ENCODE assay signal across 1 cellular context in genomic region chr11:45918331-45918941, GRCh38.
TF ChIP-seq lines count a peak whose summit lies in the region.

No MANE protein-coding gene starts in this region.

TF ChIP-seq in A549, 52 proteins besides CTCF, POLR2A, EP300 and RAD21 (continued from another document):
- no peak for TF ChIP-seq HMGXB4 (CRISPR knock-in tag; IDR thresholded peaks at IDR 0.05; ENCODE audit: borderline replicate concordance)
- no peak for TF ChIP-seq BHLHE40 (IDR thresholded peaks at IDR 0.05; ENCODE audit: low read depth, low read length)
- TF ChIP-seq RARB (CRISPR knock-in tag; IDR thresholded peaks at IDR 0.05): no peak
- peak; percentile 64; the same call in 1 of the 2 replicates for TF ChIP-seq KDM1A (IDR thresholded peaks at IDR 0.05; ENCODE audit: low read depth)
- no peak for TF ChIP-seq REST (IDR thresholded peaks at IDR 0.05)
- TF ChIP-seq HES2 (IDR thresholded peaks at IDR 0.05): no peak
- TF ChIP-seq HDAC2 (IDR thresholded peaks at IDR 0.05): no peak
- no peak for TF ChIP-seq MAZ (IDR thresholded peaks at IDR 0.05; ENCODE audit: borderline replicate concordance, low read depth, low read length)
- TF ChIP-seq FOXS1 (CRISPR knock-in tag; IDR thresholded peaks at IDR 0.05): no peak
- TF ChIP-seq FOSB (CRISPR knock-in tag; IDR thresholded peaks at IDR 0.05): no peak
- TF ChIP-seq TFCP2L1 (CRISPR knock-in tag; IDR thresholded peaks at IDR 0.05): no peak
- TF ChIP-seq ZC3H11A (IDR thresholded peaks at IDR 0.05): no peak
- peak; percentile 69 for TF ChIP-seq E2F6 (IDR thresholded peaks at IDR 0.05; ENCODE audit: borderline replicate concordance, low read depth)
- no peak for TF ChIP-seq JUNB (IDR thresholded peaks at IDR 0.05)
- TF ChIP-seq CBX2 (IDR thresholded peaks at IDR 0.05; ENCODE audit: borderline replicate concordance, low read depth): no peak
- TF ChIP-seq ATOH8 (CRISPR knock-in tag; IDR thresholded peaks at IDR 0.05; ENCODE audit: low read depth): no peak
- no peak for TF ChIP-seq PBX3 (IDR thresholded peaks at IDR 0.05)
- TF ChIP-seq POLR2AphosphoS2 (conservative IDR thresholded peaks at IDR 0.05; ENCODE audit: low read length): no peak
- no peak for TF ChIP-seq RFX5 (IDR thresholded peaks at IDR 0.05)
- 0 out of 2 replicates have a peak, but pooled peaks have one; percentile 54 for TF ChIP-seq RNF2 (IDR thresholded peaks at IDR 0.05; ENCODE audit: borderline replicate concordance, low read depth)
